In the genomic region with DNA sequence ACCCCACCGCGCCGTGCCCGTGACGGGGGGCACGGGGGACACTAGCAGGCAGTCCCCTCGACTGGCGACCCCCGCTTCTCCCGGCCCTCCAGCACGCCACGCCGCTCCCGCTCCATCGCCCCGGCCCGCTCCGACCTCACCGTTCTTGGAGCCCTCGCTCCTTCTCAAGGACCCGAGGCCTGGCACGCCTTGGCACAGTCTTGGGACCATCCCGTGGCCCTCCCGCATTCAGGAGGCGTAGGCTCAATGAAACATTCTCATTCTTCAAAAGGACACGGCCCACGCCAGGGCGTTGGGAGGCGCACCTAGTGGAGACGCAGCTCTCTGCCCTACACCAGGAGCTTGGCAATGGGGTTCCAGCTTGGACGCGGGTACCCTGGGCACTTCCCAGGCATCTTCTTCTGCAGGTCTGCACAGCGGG, we compare ENCODE assay signal across 11 cellular contexts. TPM values are rescaled to one million over a fixed set of nuclear protein-coding genes. Genes with fewer than 3 reads are reported as not detected.
A peak's percentile ranks its signal among the peaks of the same experiment; 100 is the strongest.
DNase-seq lines count a peak whose midpoint lies in the region; TF ChIP-seq lines count a peak whose summit lies in the region.
"Had no signal": no experiment of that assay in that cellular context is flagged by ENCODE, and none has a peak within 500 bp of the region (broad histone marks: within the 10 kb centered on the region; RNA-seq: fewer than 3 reads in every experiment).

No MANE protein-coding gene starts in this region.

- H3K27ac ChIP-seq in Peyer's patch: no peak overlapping the region
- no peak overlapping the region for H3K27ac ChIP-seq in sigmoid colon
- H3K27ac ChIP-seq: BLaER1 treated with 17β-estradiol and CSF1 and Interleukin-3, amounts not matched to agents 10 nM and 100 nM had no signal

- peaks cover 0 to 17% of the 10 kb centered on the region in 2 donors for H3K27me3 ChIP-seq in Peyer's patch
- peaks cover 19 to 50% (median 32%) of the 10 kb centered on the region in 3 donors for H3K27me3 ChIP-seq in sigmoid colon

- H3K36me3 ChIP-seq in Peyer's patch: peaks cover 0 to 26% (median 0%) of the 10 kb centered on the region in 3 donors
- peaks cover 9 to 31% (median 15%) of the 10 kb centered on the region in 4 donors for H3K36me3 ChIP-seq in sigmoid colon

- TF ChIP-seq EP300 in sigmoid colon (IDR thresholded peaks at IDR 0.05): no peak

- peaks cover 0 to 34% (median 6%) of the 10 kb centered on the region in 4 donors for H3K4me1 ChIP-seq in Peyer's patch
- H3K4me1 ChIP-seq in sigmoid colon: peaks cover 0 to 27% (median 22%) of the 10 kb centered on the region in 4 donors

- DNase-seq in NCI-H146 (lab: John Stamatoyannopoulos, UW): peak; percentile 13
- DNase-seq in NCI-H146 treated with DMSO at 0.1 percent for 48 hours (lab: John Stamatoyannopoulos, UW; ENCODE audit: unreplicated experiment): no peak
- DNase-seq in Peyer's patch: no peak
- peak; percentile 41 for DNase-seq in epithelial cell of esophagus (ENCODE audit: low read depth)
- DNase-seq in sigmoid colon: no peak
- DNase-seq in kidney glomerular epithelial cell (lab: John Stamatoyannopoulos, UW): no peak
- DNase-seq in GM19240 (ENCODE audit: insufficient read length, low spot score): no peak
- no peak for DNase-seq in CD1c-positive myeloid dendritic cell (ENCODE audit: extremely low spot score)
- DNase-seq: kidney, NCI-H2081 treated with DMSO at 0.1 percent for 48 hours had no signal

- no peak for TF ChIP-seq POLR2A in Peyer's patch (IDR thresholded peaks at IDR 0.05)
- TF ChIP-seq POLR2A in sigmoid colon (IDR thresholded peaks at IDR 0.05): no peak

- no peaks in the 10 kb centered on the region for H3K9me3 ChIP-seq in Peyer's patch
- no peaks in the 10 kb centered on the region for H3K9me3 ChIP-seq in sigmoid colon
- H3K9me3 ChIP-seq: BLaER1 treated with 17β-estradiol and CSF1 and Interleukin-3, amounts not matched to agents 10 nM and 100 nM had no signal

- intact Hi-C loops in sigmoid colon (cut with DNase I): no loop called here

- TF ChIP-seq CTCF in Peyer's patch (IDR thresholded peaks at IDR 0.05) (no peak), epithelial cell of esophagus (IDR thresholded peaks at IDR 0.05; ENCODE audit: insufficient read depth, low read depth, low read length, missing control alignments) (peak; percentile 21), sigmoid colon (IDR thresholded peaks at IDR 0.05) (no peak)

- 12 to 19% methylated on average over 33 of the region's 33 CpGs for WGBS in sigmoid colon, 2 donors

- H3K4me3 ChIP-seq in Peyer's patch (peak overlapping the region in 3 of 4 donors; percentile 12 to 37 (median 19)), epithelial cell of esophagus (ENCODE audit: low read length) (no peak overlapping the region), sigmoid colon (peak overlapping the region in 3 of 4 donors; percentile 16 to 32 (median 25))

RNA-seq across cellular contexts. Expression of a gene that starts 0.5 kb away (rescaled TPM):
- total RNA-seq in Peyer's patch (not detected), sigmoid colon (1 to 10 TPM in 2 of 4 donors, under 1 TPM in 2; 0.36 to 3.6 (median 1.1) TPM)
- under 1 TPM in 1 of 3 donors, not detected in 2; 0.70 TPM for polyA plus RNA-seq in sigmoid colon

RNA-seq across cellular contexts. Expression of a gene that starts 22.8 kb away (rescaled TPM):
- total RNA-seq in Peyer's patch: 100 to 1,000 TPM; 205 to 257 (median 224) TPM
- total RNA-seq in sigmoid colon: 100 to 1,000 TPM; 130 to 198 (median 157) TPM
- 100 to 1,000 TPM; 269 to 346 (median 280) TPM for polyA plus RNA-seq in sigmoid colon

RNA-seq across cellular contexts. Expression of a gene that starts 23.1 kb away (rescaled TPM):
- total RNA-seq in Peyer's patch: 10 to 100 TPM; 37.0 to 76.9 (median 47.1) TPM
- 10 to 100 TPM; 32.7 to 39.6 (median 38.4) TPM for total RNA-seq in sigmoid colon
- polyA plus RNA-seq in sigmoid colon: 10 to 100 TPM; 35.4 to 51.1 (median 46.1) TPM

RNA-seq across cellular contexts. Expression of a gene that starts 44.6 kb away (rescaled TPM):
- 10 to 100 TPM in 2 of 4 donors, 1 to 10 TPM in 1, under 1 TPM in 1; 0.88 to 33.0 (median 9.6) TPM for total RNA-seq in Peyer's patch
- total RNA-seq in sigmoid colon: 10 to 100 TPM; 15.7 to 36.3 (median 31.8) TPM
- polyA plus RNA-seq in sigmoid colon: 10 to 100 TPM in 1 of 3 donors, 1 to 10 TPM in 2; 6.2 to 22.8 (median 6.6) TPM

Comparison
In these comparisons a context has a peak if more than half of its experiments do, and no peak if none do; other contexts are left out.
1. DNase-seq: peak in NCI-H146 (single experiment) and epithelial cell of esophagus (single experiment); none in NCI-H146 treated with DMSO at 0.1 percent for 48 hours (single experiment), Peyer's patch (0 of 3), sigmoid colon (single experiment), kidney glomerular epithelial cell (single experiment), GM19240 (single experiment) and CD1c-positive myeloid dendritic cell (single experiment).